Comparison of ENCODE assay signal across 8 cellular contexts in genomic region chr15:63971427-63971805, GRCh38.
DNase-seq lines count a peak whose midpoint lies in the region; ATAC-seq and TF ChIP-seq lines count a peak whose summit lies in the region.

No MANE protein-coding gene starts in this region.

- H3K4me3 ChIP-seq in heart right ventricle: no peak overlapping the region
- H3K4me3 ChIP-seq in muscle layer of duodenum (ENCODE audit: low read depth in 1 of 2, low read length in 2 of 2): no peak overlapping the region

- H3K9me3 ChIP-seq in heart right ventricle (no peaks in the 10 kb centered on the region), muscle layer of duodenum (ENCODE audit: control insufficient read depth in 1 of 2, low read length in 2 of 2) (no peaks in the 10 kb centered on the region)

- peaks cover 0 to 2% (median 0%) of the 10 kb centered on the region in 9 donors for H3K36me3 ChIP-seq in heart right ventricle
- no peaks in the 10 kb centered on the region for H3K36me3 ChIP-seq in muscle layer of duodenum (ENCODE audit: control insufficient read depth in 1 of 2, insufficient read depth in 2 of 2, low read length in 2 of 2)

- DNase-seq in heart right ventricle (no peak), left ventricle myocardium superior (no peak), NOMO-1 treated with dmso at 0.1 percent for 144 hours (lab: John Stamatoyannopoulos, UW; ENCODE audit: unreplicated experiment) (no peak), G401 (ENCODE audit: low spot score) (no peak), NCI-H2227 (lab: John Stamatoyannopoulos, UW; ENCODE audit: unreplicated experiment) (no peak), iPS-NIHi11 (ENCODE audit: low spot score) (no peak)
- peak; percentile 5 to 10 for DNase-seq in activated CD8-positive, alpha-beta memory T cell treated with anti-CD3 and anti-CD28 coated beads for 1 hour (ENCODE audit: extremely low read depth in 1 of 2, low read depth in 1 of 2)

- H3K27me3 ChIP-seq in heart right ventricle: no peaks in the 10 kb centered on the region
- H3K27me3 ChIP-seq in muscle layer of duodenum (ENCODE audit: low read depth, low read length): no peaks in the 10 kb centered on the region

- H3K4me1 ChIP-seq in heart right ventricle: peaks cover 11 to 69% (median 60%) of the 10 kb centered on the region in 9 donors
- H3K4me1 ChIP-seq in muscle layer of duodenum (ENCODE audit: control insufficient read depth in 1 of 2, insufficient read depth in 2 of 2, low read length in 2 of 2): peaks cover 7 to 17% of the 10 kb centered on the region in 2 donors

- H3K27ac ChIP-seq in heart right ventricle (peak overlapping the region; percentile 25 to 85 (median 78)), muscle layer of duodenum (ENCODE audit: low read length) (peak overlapping the region; percentile 86)

- no peak for TF ChIP-seq CTCF in heart right ventricle (IDR thresholded peaks at IDR 0.05)

- intact Hi-C loops in heart right ventricle (cut with DNase I): loop anchor here in 1 of 10 donors (5.0 kb wide), 1 partner anchor 51 kb away; no protein-coding TSS in a partner anchor
- intact Hi-C loops in left ventricle myocardium superior (cut with micrococcal nuclease): loop anchor here (10.0 kb wide), 1 partner anchor 73 kb away; the partner anchor contains the start of gene DAPK2

- in situ Hi-C loops in G401 (cut with HindIII; ENCODE audit: low sequenced_read_pairs): no loop called here

- 67 to 75% methylated on average over 2 of the region's 2 CpGs for WGBS in heart right ventricle, 2 donors

- ATAC-seq in heart right ventricle (no peak), left ventricle myocardium superior (no peak)

Comparison
In these comparisons a context has a peak if more than half of its experiments do, and no peak if none do; other contexts are left out.
1. DNase-seq: peak in activated CD8-positive, alpha-beta memory T cell treated with anti-CD3 and anti-CD28 coated beads for 1 hour (2 of 2); none in heart right ventricle (0 of 2), left ventricle myocardium superior (single experiment), NOMO-1 treated with dmso at 0.1 percent for 144 hours (single experiment), G401 (single experiment), NCI-H2227 (single experiment) and iPS-NIHi11 (single experiment).